8 cellular contexts compared by ENCODE assay signal in the genomic region with DNA sequence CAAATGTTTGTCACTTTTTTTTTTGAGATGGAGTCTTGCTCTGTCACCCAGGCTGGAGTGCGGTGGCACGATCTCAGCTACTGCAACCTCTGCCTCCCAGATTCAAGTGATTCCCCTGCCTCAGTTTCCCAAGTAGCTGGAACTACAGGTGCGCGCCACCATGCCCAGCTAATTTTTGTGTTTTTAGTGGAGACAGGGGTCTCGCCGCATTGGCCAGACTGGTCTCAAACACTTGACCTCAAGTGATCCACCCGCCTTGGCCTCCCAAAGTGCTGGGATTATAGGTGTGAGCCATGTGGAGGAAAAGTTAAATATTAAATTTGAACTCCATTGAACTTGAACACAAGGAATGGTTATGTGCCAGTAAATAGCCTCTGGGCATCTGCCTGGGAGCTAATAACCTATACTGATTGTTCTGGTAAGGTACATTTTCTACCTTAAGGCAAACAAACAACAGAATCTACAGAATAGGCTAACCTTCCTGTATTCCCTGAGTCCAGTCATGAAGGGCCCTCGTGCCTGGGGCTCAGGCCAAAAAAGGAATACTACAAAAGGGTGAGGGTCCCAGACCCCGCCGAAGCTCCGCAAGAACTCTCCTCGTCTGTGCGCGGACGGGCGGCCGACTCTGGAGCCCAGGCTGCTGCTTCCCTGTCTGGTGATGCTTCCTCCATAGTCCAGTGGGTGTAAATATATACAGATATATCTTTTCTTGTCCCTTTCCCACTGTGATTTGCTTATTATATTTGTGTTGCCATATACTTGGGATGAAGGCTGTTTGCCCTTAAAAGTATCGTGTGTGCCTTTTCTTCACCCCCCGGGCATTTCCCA.
DNase-seq lines count a peak whose midpoint lies in the region; ATAC-seq, FAIRE-seq and TF ChIP-seq lines count a peak whose summit lies in the region.

No MANE protein-coding gene starts in this region.

- peak overlapping the region; percentile 77 for H3K9ac ChIP-seq in keratinocyte (ENCODE audit: control insufficient read depth, extremely low read depth, insufficient read depth, low read length)

- peak overlapping the region; percentile 99 for H3K4me2 ChIP-seq in keratinocyte (ENCODE audit: control insufficient read depth, extremely low read depth, insufficient read depth, low read depth, low read length)

- DNase-seq in NCI-H2107 treated with DMSO at 0.1 percent for 48 hours (lab: John Stamatoyannopoulos, UW; ENCODE audit: unreplicated experiment), result peak; percentile 67
- no peak for DNase-seq in NCI-H2107 (lab: John Stamatoyannopoulos, UW)
- DNase-seq in keratinocyte (ENCODE audit: low read depth, low spot score), result no peak
- no peak for DNase-seq in thoracic aorta (ENCODE audit: low spot score)
- no peak for DNase-seq in activated CD8-positive, alpha-beta T cell treated with anti-CD3 and anti-CD28 coated beads for 36 hours
- no peak for DNase-seq in GM13976 (ENCODE audit: low spot score)
- no peak for DNase-seq in AML-193 (lab: John Stamatoyannopoulos, UW)

- H3K36me3 Mint-ChIP-seq in activated T-helper 17 cell treated with anti-CD3 and anti-CD28 coated beads, Interleukin-2, amount 50 U/mL, for 72 hours (ENCODE audit: low read depth), result no peaks in the 10 kb centered on the region
- no peaks in the 10 kb centered on the region for H3K36me3 Mint-ChIP-seq in activated CD8-positive, alpha-beta T cell treated with anti-CD3 and anti-CD28 coated beads for 36 hours (ENCODE audit: low read depth)

- no peak for ATAC-seq in activated T-helper 17 cell treated with anti-CD3 and anti-CD28 coated beads, Interleukin-2, amount 50 U/mL, for 72 hours (replicated peaks)
- ATAC-seq in thoracic aorta (ENCODE audit: insufficient number of reproducible peaks, low FRiP score, low read depth), result no peak
- no peak for ATAC-seq in activated CD8-positive, alpha-beta T cell treated with anti-CD3 and anti-CD28 coated beads for 36 hours

- H3K4me3 Mint-ChIP-seq in activated T-helper 17 cell treated with anti-CD3 and anti-CD28 coated beads, Interleukin-2, amount 50 U/mL, for 72 hours, result peak overlapping the region; percentile 44
- no peak overlapping the region for H3K4me3 Mint-ChIP-seq in activated CD8-positive, alpha-beta T cell treated with anti-CD3 and anti-CD28 coated beads for 36 hours

- H3K27me3 ChIP-seq in keratinocyte (ENCODE audit: control insufficient read depth, extremely low read depth, insufficient read depth, low read length), result no peaks in the 10 kb centered on the region
- H3K27me3 ChIP-seq in thoracic aorta (replicated peaks; ENCODE audit: insufficient read depth), result no peaks in the 10 kb centered on the region

- H3K4me3 ChIP-seq in keratinocyte (ENCODE audit: control insufficient read depth in 2 of 3, extremely low read depth in 1 of 3, insufficient read depth in 2 of 3, low read depth in 1 of 3, low read length in 3 of 3) (peak overlapping the region; percentile 20 to 76 (median 75)), thoracic aorta (peak overlapping the region; percentile 74)

- in situ Hi-C loops in GM13976 (cut with MboI; ENCODE audit: low sequenced_read_pairs, unreplicated experiment), result no loop called here

- H2AFZ ChIP-seq in keratinocyte (ENCODE audit: control insufficient read depth, low read length), result peak overlapping the region; percentile 99

- CTCF ChIA-PET in activated CD8-positive, alpha-beta T cell treated with anti-CD3 and anti-CD28 coated beads for 36 hours (lab: Charles Lee), result no interaction called here

- no peaks in the 10 kb centered on the region for H3K9me3 ChIP-seq in keratinocyte (ENCODE audit: control insufficient read depth, low read depth, low read length)
- no peaks in the 10 kb centered on the region for H3K9me3 ChIP-seq in thoracic aorta

- no peaks in the 10 kb centered on the region for H3K9me1 ChIP-seq in keratinocyte (ENCODE audit: control insufficient read depth, extremely low read depth, insufficient read depth, low read length)

- peaks cover 11% of the 10 kb centered on the region for H3K27me3 Mint-ChIP-seq in activated T-helper 17 cell treated with anti-CD3 and anti-CD28 coated beads, Interleukin-2, amount 50 U/mL, for 72 hours
- H3K27me3 Mint-ChIP-seq in activated CD8-positive, alpha-beta T cell treated with anti-CD3 and anti-CD28 coated beads for 36 hours, result peaks cover 18% of the 10 kb centered on the region

- no peaks in the 10 kb centered on the region for H3K9me3 Mint-ChIP-seq in activated T-helper 17 cell treated with anti-CD3 and anti-CD28 coated beads, Interleukin-2, amount 50 U/mL, for 72 hours
- H3K9me3 Mint-ChIP-seq in activated CD8-positive, alpha-beta T cell treated with anti-CD3 and anti-CD28 coated beads for 36 hours, result no peaks in the 10 kb centered on the region

- no peaks in the 10 kb centered on the region for H3K79me2 ChIP-seq in keratinocyte (ENCODE audit: control insufficient read depth, insufficient read depth, low read length)

- H3K36me3 ChIP-seq in keratinocyte (ENCODE audit: control insufficient read depth in 2 of 2, extremely low read depth in 1 of 2, insufficient read depth in 2 of 2, low read length in 2 of 2), result no peaks in the 10 kb centered on the region
- no peaks in the 10 kb centered on the region for H3K36me3 ChIP-seq in thoracic aorta

- peaks cover 9% of the 10 kb centered on the region for H3K4me1 Mint-ChIP-seq in activated T-helper 17 cell treated with anti-CD3 and anti-CD28 coated beads, Interleukin-2, amount 50 U/mL, for 72 hours
- peaks cover 8% of the 10 kb centered on the region for H3K4me1 Mint-ChIP-seq in activated CD8-positive, alpha-beta T cell treated with anti-CD3 and anti-CD28 coated beads for 36 hours (ENCODE audit: low read depth)

- peak overlapping the region; percentile 21 for H3K27ac Mint-ChIP-seq in activated T-helper 17 cell treated with anti-CD3 and anti-CD28 coated beads, Interleukin-2, amount 50 U/mL, for 72 hours
- H3K27ac Mint-ChIP-seq in activated CD8-positive, alpha-beta T cell treated with anti-CD3 and anti-CD28 coated beads for 36 hours, result no peak overlapping the region

- no peaks in the 10 kb centered on the region for H4K20me1 ChIP-seq in keratinocyte (ENCODE audit: control insufficient read depth, extremely low read depth, insufficient read depth, low read length)

- dilution Hi-C loops in keratinocyte (cut with MboI; ENCODE audit: extremely low pct_ligation_motif_present, low sequenced_read_pairs), result no loop called here

- intact Hi-C loops in activated CD8-positive, alpha-beta T cell treated with anti-CD3 and anti-CD28 coated beads for 36 hours (cut with micrococcal nuclease), result no loop called here

- H3K27ac ChIP-seq in keratinocyte (ENCODE audit: control insufficient read depth, insufficient read depth, low read length) (peak overlapping the region; percentile 59), thoracic aorta (peak overlapping the region; percentile 53 to 65)

- no peak for FAIRE-seq in keratinocyte (lab: Jason Lieb, UNC)

- peaks cover 9% of the 10 kb centered on the region for H3K4me1 ChIP-seq in keratinocyte (ENCODE audit: control insufficient read depth, extremely low read depth, insufficient read depth, low read length)
- H3K4me1 ChIP-seq in thoracic aorta (ENCODE audit: control insufficient read depth in 1 of 2, low read depth in 2 of 2), result peaks cover 0 to 3% of the 10 kb centered on the region in 2 donors

- TF ChIP-seq CTCF in keratinocyte (optimal IDR thresholded peaks at IDR 0.05 in 1 of 3, IDR thresholded peaks at IDR 0.05 in 1 of 3, conservative IDR thresholded peaks at IDR 0.05 in 1 of 3; ENCODE audit: extremely low read depth in 1 of 3, insufficient read depth in 2 of 3, low read length in 3 of 3) (no peak), thoracic aorta (IDR thresholded peaks at IDR 0.05) (no peak), GM13976 (IDR thresholded peaks at IDR 0.05; ENCODE audit: borderline replicate concordance, control extremely low read depth, extremely low read depth, insufficient read depth, missing control alignments) (no peak)
- no peak for TF ChIP-seq CTCF in activated CD8-positive, alpha-beta T cell treated with anti-CD3 and anti-CD28 coated beads for 36 hours (IDR thresholded peaks at IDR 0.05)

- POLR2A ChIA-PET in activated CD8-positive, alpha-beta T cell treated with anti-CD3 and anti-CD28 coated beads for 36 hours (lab: Charles Lee), result no interaction called here
